8 cellular contexts compared by ENCODE assay signal in genomic region chr2:111395350-111396128, GRCh38.
DNase-seq lines count a peak whose midpoint lies in the region; TF ChIP-seq lines count a peak whose summit lies in the region.
"Not testable (repeated sequence)": the region's sequence is repeated elsewhere in the genome, so short reads cannot be mapped to it uniquely, and the experiment has no call there.

No MANE protein-coding gene starts in this region.

- not testable (repeated sequence) for H3K36me3 ChIP-seq in WERI-Rb-1

- not testable (repeated sequence) for H3K27me3 ChIP-seq in WERI-Rb-1 (ENCODE audit: insufficient read depth, low read depth, severe bottlenecking)

- DNase-seq in GM10248 (ENCODE audit: extremely low spot score) (peak; percentile 6), WERI-Rb-1 (peak; percentile 7), activated T-cell treated with anti-CD3 and anti-CD28 coated beads for 48 hours (ENCODE audit: low read depth) (peak; percentile 67), astrocyte of the hippocampus (ENCODE audit: low read depth, low spot score) (peak; percentile 19), foreskin fibroblast (peak; percentile 23 to 45), myocyte (ENCODE audit: low read depth) (peak; percentile 73), ureter (ENCODE audit: low spot score) (peak; percentile 49)
- peak; percentile 46 for DNase-seq in stimulated activated CD4-positive, alpha-beta T cell treated with anti-CD3 and anti-CD28 coated beads, Interleukin-2, amount 100 ng/mL, for 4 hours (ENCODE audit: low read depth)

- TF ChIP-seq CTCF in GM10248 (IDR thresholded peaks at IDR 0.05; ENCODE audit: control extremely low read depth, extremely low read depth, low read depth, missing control alignments); WERI-Rb-1 (IDR thresholded peaks at IDR 0.05; ENCODE audit: low read depth, low read length); foreskin fibroblast (IDR thresholded peaks at IDR 0.05; ENCODE audit: low read depth, low read length): not testable (repeated sequence)

- H3K4me3 ChIP-seq in WERI-Rb-1 (ENCODE audit: low read depth, low read length); foreskin fibroblast (ENCODE audit: low read depth in 1 of 2, low read length in 2 of 2): not testable (repeated sequence)

- not testable (repeated sequence) for H3K9me3 ChIP-seq in WERI-Rb-1 (ENCODE audit: severe bottlenecking)

- CTCF ChIA-PET in GM10248 (lab: Yijun Ruan, JAX) = not testable (repeated sequence)

- POLR2A ChIA-PET in GM10248 (lab: Yijun Ruan, JAX) = not testable (repeated sequence)

- H3K27ac ChIP-seq in WERI-Rb-1 = not testable (repeated sequence)

Comparison
In these comparisons a context has a peak if more than half of its experiments do, and no peak if none do; other contexts are left out.
1. DNase-seq: peak in every context shown above with its lines; median percentile 73 in myocyte; 67 in activated T-cell treated with anti-CD3 and anti-CD28 coated beads for 48 hours; 49 in ureter; 46 in stimulated activated CD4-positive, alpha-beta T cell treated with anti-CD3 and anti-CD28 coated beads, Interleukin-2, amount 100 ng/mL, for 4 hours; 34 in foreskin fibroblast; 19 in astrocyte of the hippocampus; 7 in WERI-Rb-1; 6 in GM10248.